Comparison of ENCODE assay signal across 31 cellular contexts in the genomic region with DNA sequence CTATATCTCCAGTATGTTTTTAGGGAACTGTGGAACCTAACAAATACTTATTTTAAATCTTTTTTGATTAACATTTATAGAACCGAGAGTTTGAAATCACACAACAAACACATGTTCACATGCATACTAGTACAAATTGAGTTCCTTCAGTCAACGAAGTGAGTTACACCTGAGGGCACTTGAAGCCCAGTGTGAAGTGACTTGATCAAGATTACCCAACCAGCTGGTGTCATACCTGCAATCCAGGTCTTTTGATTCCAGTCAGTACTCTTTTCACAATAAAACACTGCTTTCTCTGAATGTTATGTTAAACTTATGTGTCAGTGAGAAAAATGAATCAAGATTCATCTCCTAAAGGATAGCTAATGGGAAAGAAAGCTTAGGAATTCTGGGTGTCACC.
"Had no signal": no experiment of that assay in that cellular context is flagged by ENCODE, and none has a peak within 500 bp of the region (broad histone marks: within the 10 kb centered on the region; RNA-seq: fewer than 3 reads in every experiment).

No MANE protein-coding gene starts in this region.

- FAIRE-seq: TTC549 had no signal

- DNase-seq: activated CD4-positive, alpha-beta T cell treated with anti-CD3 and anti-CD28 coated beads for 36 hours; activated CD4-positive, alpha-beta T cell treated with anti-CD3 and anti-CD28 coated beads, Interleukin-2, amount 10 ng/mL, durations not matched to agents 7 days and 5 days; activated CD4-positive, alpha-beta T cell treated with anti-CD3 and anti-CD28 coated beads, Interleukin-2, amount 50 U/mL, for 48 hours; activated CD8-positive, alpha-beta T cell treated with anti-CD3 and anti-CD28 coated beads, Interleukin-2, amount 10 ng/mL, durations not matched to agents 7 days and 5 days; activated gamma-delta T cell; activated naive CD4-positive, alpha-beta T cell treated with Interleukin-2 at 50 U/mL for 16 hours; activated naive CD8-positive, alpha-beta T cell treated with anti-CD3 and anti-CD28 coated beads, Interleukin-2, amount 10 ng/mL, durations not matched to agents 7 days and 5 days; activated T-cell treated with anti-CD3 and anti-CD28 coated beads, Interleukin-2, amount 50 U/mL, for 24 hours; amygdala; Kasumi-1; MG63; MV-4-11; NCI-H1092; NCI-H1436 treated with DMSO at 0.1 percent for 48 hours; NCI-H1694 treated with DMSO at 0.1 percent for 48 hours; NCI-H2029; NCI-H345; NCI-H510A; NCI-H526; NCI-H748 treated with DMSO at 0.1 percent for 48 hours; NK-92 treated with Interleukin-12 subunit alpha and Interleukin-12 subunit beta, amount 100 ng/mL, for 24 hours; PC-3; Peyer's patch; RPMI8226; SHP77 treated with DMSO at 0.1 percent for 48 hours; SK-N-SH had no signal

- H3K4me1 ChIP-seq: ascending aorta, Peyer's patch, SJSA1 had no signal

- H3K27me3 ChIP-seq: ascending aorta, MG63, Peyer's patch, SJSA1 had no signal

- H3K27ac ChIP-seq: ascending aorta, Peyer's patch, SJSA1 had no signal

- ATAC-seq: activated CD4-positive, alpha-beta T cell treated with anti-CD3 and anti-CD28 coated beads for 36 hours; activated CD4-positive, CD25-positive, alpha-beta regulatory T cell treated with anti-CD3 and anti-CD28 coated beads, Interleukin-2, amount 50 U/mL, for 24 hours; activated CD8-positive, alpha-beta T cell treated with anti-CD3 and anti-CD28 coated beads, Interleukin-2, amount 10 ng/mL, durations not matched to agents 7 days and 5 days; PC-3; WTC11 had no signal

- H3K4me3 ChIP-seq: ascending aorta, MG63, Peyer's patch, SJSA1 had no signal
